ENCODE assay signal across 1 cellular context in genomic region chr4:158722917-158723793, GRCh38.
TF ChIP-seq lines count a peak whose summit lies in the region.

TSS of gene PPID (minus strand) at chr4:158723396. CDS start at chr4:158723288, 108 bp downstream.

TF ChIP-seq in HepG2, 621 proteins besides CTCF, POLR2A, EP300 and RAD21 (continued from another document and continues in another):
- TF ChIP-seq ZNF800 (CRISPR knock-in tag; IDR thresholded peaks at IDR 0.05) (peak; percentile 67; the same call in 1 of the 2 replicates), ZNF362 (CRISPR knock-in tag; IDR thresholded peaks at IDR 0.05; ENCODE audit: borderline replicate concordance) (peak; percentile 11; the same call in 1 of the 2 replicates), ZNF619 (CRISPR knock-in tag; IDR thresholded peaks at IDR 0.05) (no peak), LCORL (IDR thresholded peaks at IDR 0.05) (no peak), LCORL (CRISPR knock-in tag; IDR thresholded peaks at IDR 0.05) (no peak), ZBTB1 (CRISPR knock-in tag; IDR thresholded peaks at IDR 0.05; ENCODE audit: borderline replicate concordance) (no peak), ZNF280B (CRISPR knock-in tag; IDR thresholded peaks at IDR 0.05; ENCODE audit: borderline replicate concordance) (no peak), HINFP (CRISPR knock-in tag; IDR thresholded peaks at IDR 0.05; ENCODE audit: low read depth) (0 out of 2 replicates have a peak, but pooled peaks have one; percentile 66), PHF8 (CRISPR knock-in tag; IDR thresholded peaks at IDR 0.05) (peak; percentile 76), DMAP1 (CRISPR knock-in tag; IDR thresholded peaks at IDR 0.05) (peak; percentile 98), ZFP1 (CRISPR knock-in tag; IDR thresholded peaks at IDR 0.05) (peak; percentile 51; the same call in 1 of the 2 replicates), PPARG (CRISPR knock-in tag; conservative IDR thresholded peaks at IDR 0.05) (0 out of 2 replicates have a peak, but pooled peaks have one; percentile 36), DDIT3 (CRISPR knock-in tag; IDR thresholded peaks at IDR 0.05) (no peak), ZC3H4 (CRISPR knock-in tag; IDR thresholded peaks at IDR 0.05; ENCODE audit: borderline replicate concordance) (no peak), ZNF781 (CRISPR knock-in tag; IDR thresholded peaks at IDR 0.05; ENCODE audit: borderline replicate concordance, not compliant biosample characterization) (peak; percentile 45), KDM3A (CRISPR knock-in tag; IDR thresholded peaks at IDR 0.05; ENCODE audit: low read depth) (peak; percentile 55; the same call in 1 of the 2 replicates), ZNF776 (CRISPR knock-in tag; IDR thresholded peaks at IDR 0.05) (no peak), ZNF558 (CRISPR knock-in tag; IDR thresholded peaks at IDR 0.05; ENCODE audit: borderline replicate concordance) (no peak; the same call in 1 of the 2 replicates), ZMYM2 (CRISPR knock-in tag; IDR thresholded peaks at IDR 0.05) (peak; percentile 9; the same call in 1 of the 2 replicates), CEBPG (CRISPR knock-in tag; IDR thresholded peaks at IDR 0.05) (peak; percentile 36; the same call in 1 of the 2 replicates), ZNF576 (CRISPR knock-in tag; IDR thresholded peaks at IDR 0.05) (no peak), E2F5 (CRISPR knock-in tag; conservative IDR thresholded peaks at IDR 0.05) (peak; percentile 96), PHF21A (CRISPR knock-in tag; IDR thresholded peaks at IDR 0.05) (0 out of 2 replicates have a peak, but pooled peaks have one; percentile 16), EEA1 (CRISPR knock-in tag; IDR thresholded peaks at IDR 0.05; ENCODE audit: borderline replicate concordance) (peak; percentile 58; the same call in 1 of the 2 replicates), ZNF564 (CRISPR knock-in tag; IDR thresholded peaks at IDR 0.05) (no peak), HDAC1 (CRISPR knock-in tag; IDR thresholded peaks at IDR 0.05) (peak; percentile 98), ZNF562 (CRISPR knock-in tag; IDR thresholded peaks at IDR 0.05; ENCODE audit: borderline replicate concordance) (no peak), AFF4 (CRISPR knock-in tag; IDR thresholded peaks at IDR 0.05) (no peak), JUND (CRISPR knock-in tag; IDR thresholded peaks at IDR 0.05) (no peak), MZF1 (CRISPR knock-in tag; IDR thresholded peaks at IDR 0.05; ENCODE audit: borderline replicate concordance) (no peak), ESRRA (CRISPR knock-in tag; IDR thresholded peaks at IDR 0.05; ENCODE audit: low read depth) (0 out of 2 replicates have a peak, but pooled peaks have one; percentile 15), GLMP (CRISPR knock-in tag; IDR thresholded peaks at IDR 0.05; ENCODE audit: borderline replicate concordance) (peak; percentile 11; the same call in 1 of the 2 replicates), HNF4G (IDR thresholded peaks at IDR 0.05; ENCODE audit: borderline replicate concordance, low read depth, low read length) (0 out of 2 replicates have a peak, but pooled peaks have one; percentile 30), HNF4G (CRISPR knock-in tag; IDR thresholded peaks at IDR 0.05; ENCODE audit: borderline replicate concordance, low read depth) (no peak), ARNT (IDR thresholded peaks at IDR 0.05) (no peak), ZNF670 (CRISPR knock-in tag; IDR thresholded peaks at IDR 0.05; ENCODE audit: borderline replicate concordance) (peak; percentile 52; the same call in 1 of the 2 replicates), JDP2 (CRISPR knock-in tag; IDR thresholded peaks at IDR 0.05; ENCODE audit: borderline replicate concordance) (no peak), TRIM24 (CRISPR knock-in tag; IDR thresholded peaks at IDR 0.05) (no peak), ZNF503 (CRISPR knock-in tag; IDR thresholded peaks at IDR 0.05) (0 out of 2 replicates have a peak, but pooled peaks have one; percentile 41), ZNF317 (CRISPR knock-in tag; IDR thresholded peaks at IDR 0.05) (no peak; the same call in 1 of the 2 replicates), ZMYM4 (CRISPR knock-in tag; IDR thresholded peaks at IDR 0.05) (peak; percentile 70; the same call in 1 of the 2 replicates), RFX3 (CRISPR knock-in tag; IDR thresholded peaks at IDR 0.05) (no peak), PTBP1 (IDR thresholded peaks at IDR 0.05; ENCODE audit: low read depth, low read length, poor library complexity, severe bottlenecking) (no peak), ZNF343 (CRISPR knock-in tag; IDR thresholded peaks at IDR 0.05) (peak; percentile 26; the same call in 1 of the 2 replicates), SIN3B (IDR thresholded peaks at IDR 0.05; ENCODE audit: low read length) (peak; percentile 80), ONECUT2 (CRISPR knock-in tag; IDR thresholded peaks at IDR 0.05) (peak; percentile 68; the same call in 1 of the 2 replicates), YEATS4 (CRISPR knock-in tag; IDR thresholded peaks at IDR 0.05; ENCODE audit: borderline replicate concordance) (peak; percentile 96), PATZ1 (CRISPR knock-in tag; IDR thresholded peaks at IDR 0.05) (peak; percentile 66), RFX5 (IDR thresholded peaks at IDR 0.05; ENCODE audit: low read depth, low read length) (no peak), SMAD3 (CRISPR knock-in tag; IDR thresholded peaks at IDR 0.05) (peak; percentile 77)
